In the genomic region with DNA sequence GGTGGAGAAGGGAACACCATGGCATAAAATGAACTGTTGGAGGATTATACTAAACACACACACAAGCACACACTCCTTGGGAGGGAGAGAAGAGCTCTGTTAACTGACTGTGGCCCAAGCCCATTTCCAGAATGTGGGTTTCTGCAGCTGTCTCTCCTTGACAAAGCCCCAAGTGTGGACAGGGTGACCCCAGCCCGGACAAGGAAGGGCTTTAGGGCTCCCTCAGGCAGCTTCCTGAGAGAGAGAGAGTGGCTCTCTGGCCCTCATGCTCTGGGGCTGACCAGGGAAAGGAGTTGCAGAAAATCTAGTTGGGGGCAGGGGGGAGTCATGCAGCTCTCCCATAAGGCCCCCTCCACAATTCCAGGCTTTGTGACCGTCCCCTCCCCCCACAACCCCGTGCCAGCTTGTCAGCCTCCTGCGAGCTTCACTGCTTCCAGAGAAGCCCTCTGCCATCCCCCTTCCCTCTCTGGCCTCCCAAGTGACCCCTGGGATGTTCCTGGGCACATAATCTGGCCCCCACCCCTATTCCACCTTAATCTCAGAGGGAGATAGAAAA, we compare ENCODE assay signal across 7 cellular contexts. TPM values are rescaled to one million over a fixed set of nuclear protein-coding genes. Genes with fewer than 3 reads are reported as not detected.
DNase-seq lines count a peak whose midpoint lies in the region; ATAC-seq and TF ChIP-seq lines count a peak whose summit lies in the region.

No MANE protein-coding gene starts in this region.

- TF ChIP-seq CTCF in thoracic aorta (IDR thresholded peaks at IDR 0.05): no peak

- H3K4me3 ChIP-seq in mucosa of rectum (ENCODE audit: low read length in 2 of 2) (peak overlapping the region; percentile 63 to 72), thoracic aorta (peak overlapping the region; percentile 80)

- no peak overlapping the region for H3K27ac Mint-ChIP-seq in effector memory CD8-positive, alpha-beta T cell

- H3K9me3 ChIP-seq in mucosa of rectum (ENCODE audit: control insufficient read depth in 2 of 2, low read length in 2 of 2) (peaks cover 0 to 2% of the 10 kb centered on the region in 2 donors), thoracic aorta (no peaks in the 10 kb centered on the region)

- DNase-seq in OCI-M1 (lab: John Stamatoyannopoulos, UW) (peak; percentile 0), thoracic aorta (ENCODE audit: low spot score) (no peak), NOMO-1 treated with dmso at 0.1 percent for 144 hours (lab: John Stamatoyannopoulos, UW; ENCODE audit: unreplicated experiment) (no peak), AG08396 (ENCODE audit: low spot score) (no peak), cerebellar nuclear complex (lab: John Stamatoyannopoulos, UW) (no peak)
- DNase-seq in effector memory CD8-positive, alpha-beta T cell: no peak

- peak overlapping the region; percentile 43 to 65 for H3K4me3 Mint-ChIP-seq in effector memory CD8-positive, alpha-beta T cell

- H3K9ac ChIP-seq in mucosa of rectum (ENCODE audit: low read depth in 1 of 2, low read length in 2 of 2): peak overlapping the region; percentile 53 to 55

- peaks cover 0 to 6% of the 10 kb centered on the region in 2 donors for H3K4me1 ChIP-seq in mucosa of rectum (ENCODE audit: control insufficient read depth in 2 of 2, insufficient read depth in 2 of 2, low read length in 2 of 2)
- H3K4me1 ChIP-seq in thoracic aorta (ENCODE audit: control insufficient read depth in 1 of 2, low read depth in 2 of 2): peaks cover 0 to 10% of the 10 kb centered on the region in 2 donors

- H3K36me3 ChIP-seq in mucosa of rectum (ENCODE audit: control insufficient read depth in 2 of 2, insufficient read depth in 2 of 2, low read length in 2 of 2): no peaks in the 10 kb centered on the region
- no peaks in the 10 kb centered on the region for H3K36me3 ChIP-seq in thoracic aorta

- H3K36me3 Mint-ChIP-seq in effector memory CD8-positive, alpha-beta T cell (ENCODE audit: insufficient read depth): no peaks in the 10 kb centered on the region

- ATAC-seq in effector memory CD8-positive, alpha-beta T cell (replicated peaks): no peak
- no peak for ATAC-seq in thoracic aorta (ENCODE audit: insufficient number of reproducible peaks, low FRiP score, low read depth)

- H3K9me3 Mint-ChIP-seq in effector memory CD8-positive, alpha-beta T cell: peaks cover 0 to 1% of the 10 kb centered on the region in 2 donors

- no peaks in the 10 kb centered on the region for H3K27me3 Mint-ChIP-seq in effector memory CD8-positive, alpha-beta T cell

- H3K27ac ChIP-seq in mucosa of rectum (ENCODE audit: low read depth in 2 of 2, low read length in 2 of 2) (peak overlapping the region; percentile 68 to 76), thoracic aorta (peak overlapping the region in 1 of 2 donors; percentile 35)

- H3K4me1 Mint-ChIP-seq in effector memory CD8-positive, alpha-beta T cell (ENCODE audit: low read depth in 2 of 2): no peaks in the 10 kb centered on the region

- no peaks in the 10 kb centered on the region for H3K27me3 ChIP-seq in mucosa of rectum (ENCODE audit: control insufficient read depth in 2 of 2, insufficient read depth in 2 of 2, low read length in 2 of 2)
- H3K27me3 ChIP-seq in thoracic aorta (replicated peaks; ENCODE audit: insufficient read depth): no peaks in the 10 kb centered on the region

RNA-seq across cellular contexts. Expression of a gene that starts 0.6 kb away (rescaled TPM):
- 100 to 1,000 TPM in 1 of 2 donors, 10 to 100 TPM in 1; 97.9 to 116 TPM for total RNA-seq in thoracic aorta
